Comparison of ENCODE assay signal across 7 cellular contexts in the genomic region with DNA sequence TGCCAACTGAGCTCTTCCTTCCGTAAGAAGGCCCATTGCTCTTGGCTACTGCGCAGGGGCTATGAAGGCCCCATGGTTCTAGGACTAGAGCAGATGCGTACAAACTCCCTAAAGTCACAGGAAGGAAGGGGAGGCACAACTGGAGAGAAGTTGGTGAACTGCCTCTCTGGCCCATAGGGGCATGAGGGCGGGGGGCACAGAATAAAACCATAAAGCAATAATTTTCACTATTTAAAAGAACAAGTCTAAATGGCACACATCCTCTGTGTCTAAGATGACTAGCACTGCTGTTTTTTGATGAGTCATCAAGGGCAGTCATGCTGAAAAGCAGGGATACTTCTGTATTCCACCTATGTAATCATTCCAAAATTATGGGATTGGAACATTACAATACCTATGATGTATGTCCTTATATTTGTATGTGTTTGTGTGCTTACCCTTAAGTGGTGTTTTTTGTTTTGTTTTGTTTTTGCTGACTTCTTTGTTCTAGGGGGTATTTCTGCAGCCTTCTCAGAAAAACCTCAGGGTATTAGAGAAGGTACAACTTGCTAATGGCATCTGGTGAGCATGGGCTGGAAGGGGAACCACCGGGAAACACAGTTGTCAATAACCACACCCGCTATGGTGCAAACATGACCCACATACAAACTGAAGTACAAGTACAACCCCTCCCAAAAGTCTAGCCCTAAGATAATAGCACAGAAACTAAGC. TPM values are rescaled to one million over a fixed set of nuclear protein-coding genes. Genes with fewer than 3 reads are reported as not detected.
DNase-seq lines count a peak whose midpoint lies in the region; FAIRE-seq and TF ChIP-seq lines count a peak whose summit lies in the region.

No MANE protein-coding gene starts in this region.

- H3K4me2 ChIP-seq in keratinocyte (ENCODE audit: control insufficient read depth, extremely low read depth, insufficient read depth, low read depth, low read length) = peak overlapping the region; percentile 61
- no peak overlapping the region for H3K4me2 ChIP-seq in neural progenitor cell

- no peak for FAIRE-seq in keratinocyte (lab: Jason Lieb, UNC)

- H3K4me1 Mint-ChIP-seq in type B pancreatic cell (ENCODE audit: unreplicated experiment) = peaks cover 73% of the 10 kb centered on the region
- H3K4me1 Mint-ChIP-seq in neural progenitor cell = peaks cover 74% of the 10 kb centered on the region

- peaks cover 40% of the 10 kb centered on the region for H3F3A ChIP-seq in neural progenitor cell (ENCODE audit: low read depth)

- peak overlapping the region; percentile 72 for H3K27ac Mint-ChIP-seq in type B pancreatic cell
- no peak overlapping the region for H3K27ac Mint-ChIP-seq in neural progenitor cell

- H3K36me3 ChIP-seq in keratinocyte (ENCODE audit: control insufficient read depth in 2 of 2, extremely low read depth in 1 of 2, insufficient read depth in 2 of 2, low read length in 2 of 2) = no peaks in the 10 kb centered on the region
- H3K36me3 ChIP-seq in neural progenitor cell = no peaks in the 10 kb centered on the region

- H3K4me1 ChIP-seq in keratinocyte (ENCODE audit: control insufficient read depth, extremely low read depth, insufficient read depth, low read length) (peaks cover 48% of the 10 kb centered on the region), neural progenitor cell (peaks cover 74% of the 10 kb centered on the region)

- H3K9me3 ChIP-seq in keratinocyte (ENCODE audit: control insufficient read depth, low read depth, low read length) = no peaks in the 10 kb centered on the region
- H3K9me3 ChIP-seq in neural progenitor cell (ENCODE audit: low read depth) = no peaks in the 10 kb centered on the region

- H3K27ac ChIP-seq in keratinocyte (ENCODE audit: control insufficient read depth, insufficient read depth, low read length) (peak overlapping the region; percentile 23), neural progenitor cell (no peak overlapping the region)

- no peaks in the 10 kb centered on the region for H3K27me3 Mint-ChIP-seq in type B pancreatic cell
- H3K27me3 Mint-ChIP-seq in neural progenitor cell (ENCODE audit: insufficient read depth, low read depth) = peaks cover 2% of the 10 kb centered on the region

- DNase-seq in GM12865 (ENCODE audit: low read depth) = peak; percentile 91
- peak; percentile 65 for DNase-seq in HCEC 1CT
- peak; percentile 57 for DNase-seq in NCI-H226
- DNase-seq in activated effector memory CD4-positive, alpha-beta T cell treated with anti-CD3 and anti-CD28 coated beads, Interleukin-2, amount 50 U/mL, for 16 hours = peak; percentile 76
- DNase-seq in keratinocyte (ENCODE audit: low read depth, low spot score) = no peak
- DNase-seq in type B pancreatic cell (ENCODE audit: extremely low spot score, unreplicated experiment) = no peak
- DNase-seq in neural progenitor cell (ENCODE audit: low spot score) = no peak

- TF ChIP-seq CTCF in GM12865 (IDR thresholded peaks at IDR 0.05; ENCODE audit: insufficient read depth, low read depth, low read length, missing control alignments) (no peak), keratinocyte (optimal IDR thresholded peaks at IDR 0.05 in 1 of 3, IDR thresholded peaks at IDR 0.05 in 1 of 3, conservative IDR thresholded peaks at IDR 0.05 in 1 of 3; ENCODE audit: extremely low read depth in 1 of 3, insufficient read depth in 2 of 3, low read length in 3 of 3) (no peak), type B pancreatic cell (conservative IDR thresholded peaks at IDR 0.05) (no peak), neural progenitor cell (IDR thresholded peaks at IDR 0.05) (no peak)

- peaks cover 8% of the 10 kb centered on the region for H3K9me1 ChIP-seq in keratinocyte (ENCODE audit: control insufficient read depth, extremely low read depth, insufficient read depth, low read length)

- peaks cover 72% of the 10 kb centered on the region for H3K79me2 ChIP-seq in keratinocyte (ENCODE audit: control insufficient read depth, insufficient read depth, low read length)
- H3K79me2 ChIP-seq in neural progenitor cell (ENCODE audit: low read depth) = peaks cover 100% of the 10 kb centered on the region

- H2AFZ ChIP-seq in keratinocyte (ENCODE audit: control insufficient read depth, low read length) (no peak overlapping the region), neural progenitor cell (replicated peaks) (no peak overlapping the region)

- peaks cover 10% of the 10 kb centered on the region for H3K36me3 Mint-ChIP-seq in type B pancreatic cell
- peaks cover 10% of the 10 kb centered on the region for H3K36me3 Mint-ChIP-seq in neural progenitor cell

- dilution Hi-C loops in keratinocyte (cut with MboI; ENCODE audit: extremely low pct_ligation_motif_present, low sequenced_read_pairs) = no loop called here

- no peaks in the 10 kb centered on the region for H3K27me3 ChIP-seq in keratinocyte (ENCODE audit: control insufficient read depth, extremely low read depth, insufficient read depth, low read length)
- H3K27me3 ChIP-seq in neural progenitor cell = no peaks in the 10 kb centered on the region

- H3K9me3 Mint-ChIP-seq in type B pancreatic cell (peaks cover 3% of the 10 kb centered on the region), neural progenitor cell (no peaks in the 10 kb centered on the region)

- H3K4me3 Mint-ChIP-seq in type B pancreatic cell = peak overlapping the region; percentile 20
- H3K4me3 Mint-ChIP-seq in neural progenitor cell = no peak overlapping the region

- H3K4me3 ChIP-seq in GM12865 (ENCODE audit: low read depth, low read length) (no peak overlapping the region), keratinocyte (ENCODE audit: control insufficient read depth in 2 of 3, extremely low read depth in 1 of 3, insufficient read depth in 2 of 3, low read depth in 1 of 3, low read length in 3 of 3) (no peak overlapping the region), neural progenitor cell (no peak overlapping the region)

- peaks cover 10% of the 10 kb centered on the region for H4K20me1 ChIP-seq in keratinocyte (ENCODE audit: control insufficient read depth, extremely low read depth, insufficient read depth, low read length)
- peaks cover 100% of the 10 kb centered on the region for H4K20me1 ChIP-seq in neural progenitor cell (ENCODE audit: low read depth)

- H3K9ac ChIP-seq in keratinocyte (ENCODE audit: control insufficient read depth, extremely low read depth, insufficient read depth, low read length) = no peak overlapping the region
- H3K9ac ChIP-seq in neural progenitor cell = no peak overlapping the region

RNA-seq across cellular contexts. Expression of a gene that starts 36.9 kb away (rescaled TPM):
- 20.1 to 27.8 TPM (median 23.5 TPM) in 3 replicates for polyA plus RNA-seq in keratinocyte
- 3.7 TPM for polyA plus RNA-seq in keratinocyte (2011; ENCODE audit: low read depth)
- 19.5 and 27.6 TPM in 2 replicates for polyA plus RNA-seq in keratinocyte (2011; cell fraction: cytosol; rRNA removed)
- 24.8 and 27.3 TPM in 2 replicates for polyA plus RNA-seq in keratinocyte (2011; cell fraction: nucleus; rRNA removed)
- polyA plus RNA-seq in keratinocyte (2012; ENCODE audit: low replicate concordance) = 9.1 and 16.7 TPM in 2 replicates
- 21.8 to 23.9 TPM (median 23.2 TPM) in 3 replicates for polyA minus RNA-seq in keratinocyte
- 21.5 TPM for polyA minus RNA-seq in keratinocyte (2011; cell fraction: cytosol; rRNA and poly(A)+ RNA removed)
- 15.6 and 26.1 TPM in 2 replicates for polyA minus RNA-seq in keratinocyte (2011; cell fraction: nucleus; rRNA and poly(A)+ RNA removed)
- total RNA-seq in type B pancreatic cell (ENCODE audit: low replicate concordance) (47.9 and 49.7 TPM in 2 replicates), neural progenitor cell (ENCODE audit: low replicate concordance) (45.4 and 60.1 TPM in 2 replicates)

Comparison
In these comparisons a context has a peak if more than half of its experiments do, and no peak if none do; other contexts are left out.
1. DNase-seq: peak in GM12865 (single experiment), HCEC 1CT (single experiment), NCI-H226 (single experiment) and activated effector memory CD4-positive, alpha-beta T cell treated with anti-CD3 and anti-CD28 coated beads, Interleukin-2, amount 50 U/mL, for 16 hours (single experiment); none in keratinocyte (single experiment), type B pancreatic cell (single experiment) and neural progenitor cell (single experiment).